ENCODE assay signal across 8 cellular contexts in genomic region chr13:78657699-78658629, GRCh38. TPM values are rescaled to one million over a fixed set of nuclear protein-coding genes. Genes with fewer than 3 reads are reported as not detected.
DNase-seq lines count a peak whose midpoint lies in the region; ATAC-seq and TF ChIP-seq lines count a peak whose summit lies in the region.

No MANE protein-coding gene starts in this region.

- intact Hi-C loops in esophagus muscularis mucosa (cut with DNase I): no loop called here

- peak; percentile 31 for ATAC-seq in GM18517 (IDR thresholded peaks at IDR 0.05; ENCODE audit: unreplicated experiment)
- peak; percentile 14 for ATAC-seq in HG03196 (IDR thresholded peaks at IDR 0.05; ENCODE audit: unreplicated experiment)
- no peak for ATAC-seq in HG02970 (IDR thresholded peaks at IDR 0.05; ENCODE audit: low FRiP score, unreplicated experiment)

- no peak for TF ChIP-seq EP300 in SK-N-SH (IDR thresholded peaks at IDR 0.05; ENCODE audit: borderline replicate concordance in 1 of 2, low read depth in 1 of 2, low read length in 1 of 2)
- no peak for TF ChIP-seq EP300 in esophagus muscularis mucosa (IDR thresholded peaks at IDR 0.05)

- H3K9me3 ChIP-seq in SK-N-SH (no peaks in the 10 kb centered on the region), esophagus muscularis mucosa (no peaks in the 10 kb centered on the region), neutrophil (no peaks in the 10 kb centered on the region)

- peak overlapping the region; percentile 62 to 88 for H3K27ac ChIP-seq in SK-N-SH (ENCODE audit: low read depth in 2 of 2, low read length in 1 of 2)
- H3K27ac ChIP-seq in esophagus muscularis mucosa (replicated peaks in 1 of 4): peak overlapping the region; percentile 80 to 85 (median 82)
- peak overlapping the region; percentile 66 for H3K27ac ChIP-seq in neutrophil

- H3K4me3 ChIP-seq in AG04449 (ENCODE audit: low read depth, low read length): peak overlapping the region; percentile 74
- peak overlapping the region; percentile 93 to 96 for H3K4me3 ChIP-seq in SK-N-SH (ENCODE audit: low read depth in 2 of 2, low read length in 1 of 2)
- H3K4me3 ChIP-seq in esophagus muscularis mucosa: peak overlapping the region; percentile 73 to 98 (median 93)
- peak overlapping the region; percentile 74 to 83 for H3K4me3 ChIP-seq in neutrophil (ENCODE audit: low read depth in 1 of 2, low read length in 1 of 2)

- no peak for TF ChIP-seq RAD21 in SK-N-SH (IDR thresholded peaks at IDR 0.05; ENCODE audit: low read length)

- no peaks in the 10 kb centered on the region for H3K9me2 ChIP-seq in SK-N-SH

- H4K20me1 ChIP-seq in SK-N-SH (ENCODE audit: insufficient read depth): peaks cover 12% of the 10 kb centered on the region; the same call in 1 of the 2 replicates

- TF ChIP-seq POLR2A in esophagus muscularis mucosa (IDR thresholded peaks at IDR 0.05; ENCODE audit: low read depth): no peak

- WGBS in SK-N-SH (ENCODE audit: low lambda C conversion rate): 16% methylated on average over 12 of the region's 12 CpGs
- 17% methylated on average over 12 of the region's 12 CpGs for whole genome bisulfite sequencing in esophagus muscularis mucosa

- CTCF ChIA-PET in AG04449 (lab: Yijun Ruan, JAX): no interaction called here
- CTCF ChIA-PET in SK-N-SH (lab: Yijun Ruan, JAX): no interaction called here

- H3K36me3 ChIP-seq in SK-N-SH (replicated peaks in 1 of 2; ENCODE audit: control insufficient read depth in 1 of 2, insufficient read depth in 2 of 2, low read length in 1 of 2) (peaks cover 0 to 6% of the 10 kb centered on the region in 2 experiments), esophagus muscularis mucosa (no peaks in the 10 kb centered on the region), neutrophil (peaks cover 3% of the 10 kb centered on the region)

- H3K9ac ChIP-seq in SK-N-SH: peak overlapping the region; percentile 78

- POLR2A ChIA-PET in AG04449 (lab: Yijun Ruan, JAX) (no interaction called here), SK-N-SH (lab: Yijun Ruan, JAX) (no interaction called here)

- TF ChIP-seq CTCF in AG04449 (IDR thresholded peaks at IDR 0.05; ENCODE audit: insufficient read depth, low read length, missing control alignments): no peak
- no peak for TF ChIP-seq CTCF in SK-N-SH (IDR thresholded peaks at IDR 0.05)
- no peak for TF ChIP-seq CTCF in esophagus muscularis mucosa (IDR thresholded peaks at IDR 0.05)
- TF ChIP-seq CTCF in neutrophil (IDR thresholded peaks at IDR 0.05): no peak

- H3K79me2 ChIP-seq in SK-N-SH (ENCODE audit: insufficient read depth): peaks cover 58% of the 10 kb centered on the region

- no peaks in the 10 kb centered on the region for H3F3A ChIP-seq in SK-N-SH (replicated peaks; ENCODE audit: insufficient read depth)

- H3K27me3 ChIP-seq in SK-N-SH (ENCODE audit: insufficient read depth) (no peaks in the 10 kb centered on the region), esophagus muscularis mucosa (no peaks in the 10 kb centered on the region), neutrophil (peaks cover 9% of the 10 kb centered on the region)

- DNase-seq in AG04449 (ENCODE audit: low read depth, low spot score) (no peak), SK-N-SH (peak; percentile 22), esophagus muscularis mucosa (ENCODE audit: extremely low spot score) (no peak)
- DNase-seq in activated CD4-positive, alpha-beta T cell treated with anti-CD3 and anti-CD28 coated beads for 1 hour: no peak

- H3K4me1 ChIP-seq in SK-N-SH (ENCODE audit: control insufficient read depth in 1 of 2, insufficient read depth in 2 of 2, low read depth in 1 of 2, low read length in 1 of 2) (peaks cover 0 to 7% of the 10 kb centered on the region in 2 experiments; a peak in 2 of 4 replicates), esophagus muscularis mucosa (peaks cover 21 to 49% (median 35%) of the 10 kb centered on the region in 4 donors), neutrophil (ENCODE audit: control insufficient read depth in 1 of 2, insufficient read depth in 1 of 2, low read depth in 1 of 2, low read length in 1 of 2) (peaks cover 20 to 23% of the 10 kb centered on the region in 2 experiments)

- H2AFZ ChIP-seq in SK-N-SH (ENCODE audit: low read depth): peak overlapping the region; percentile 98; the same call in 1 of the 2 replicates

- H3K4me2 ChIP-seq in SK-N-SH: peak overlapping the region; percentile 78

TF ChIP-seq in SK-N-SH, 30 proteins besides CTCF, POLR2A, EP300 and RAD21:
- TF ChIP-seq, protein P1, sequence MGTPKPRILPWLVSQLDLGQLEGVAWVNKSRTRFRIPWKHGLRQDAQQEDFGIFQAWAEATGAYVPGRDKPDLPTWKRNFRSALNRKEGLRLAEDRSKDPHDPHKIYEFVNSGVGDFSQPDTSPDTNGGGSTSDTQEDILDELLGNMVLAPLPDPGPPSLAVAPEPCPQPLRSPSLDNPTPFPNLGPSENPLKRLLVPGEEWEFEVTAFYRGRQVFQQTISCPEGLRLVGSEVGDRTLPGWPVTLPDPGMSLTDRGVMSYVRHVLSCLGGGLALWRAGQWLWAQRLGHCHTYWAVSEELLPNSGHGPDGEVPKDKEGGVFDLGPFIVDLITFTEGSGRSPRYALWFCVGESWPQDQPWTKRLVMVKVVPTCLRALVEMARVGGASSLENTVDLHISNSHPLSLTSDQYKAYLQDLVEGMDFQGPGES (IDR thresholded peaks at IDR 0.05; ENCODE audit: low read depth, low read length): no peak
- no peak for TF ChIP-seq CHD2 (IDR thresholded peaks at IDR 0.05; ENCODE audit: low read length, partially characterized antibody)
- no peak for TF ChIP-seq GABPA (IDR thresholded peaks at IDR 0.05; ENCODE audit: low read depth)
- TF ChIP-seq, protein P2, sequence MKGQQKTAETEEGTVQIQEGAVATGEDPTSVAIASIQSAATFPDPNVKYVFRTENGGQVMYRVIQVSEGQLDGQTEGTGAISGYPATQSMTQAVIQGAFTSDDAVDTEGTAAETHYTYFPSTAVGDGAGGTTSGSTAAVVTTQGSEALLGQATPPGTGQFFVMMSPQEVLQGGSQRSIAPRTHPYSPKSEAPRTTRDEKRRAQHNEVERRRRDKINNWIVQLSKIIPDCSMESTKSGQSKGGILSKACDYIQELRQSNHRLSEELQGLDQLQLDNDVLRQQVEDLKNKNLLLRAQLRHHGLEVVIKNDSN (IDR thresholded peaks at IDR 0.05; ENCODE audit: borderline replicate concordance, low read depth): no peak
- no peak for TF ChIP-seq POLR2AphosphoS5 (IDR thresholded peaks at IDR 0.05; ENCODE audit: low read depth, low read length)
- no peak for TF ChIP-seq NFIC (IDR thresholded peaks at IDR 0.05; ENCODE audit: borderline replicate concordance)

RNA-seq across cellular contexts. Expression of gene OBI1, which starts 1.0 kb away (rescaled TPM):
- 1.8 and 2.6 TPM in 2 replicates for polyA plus RNA-seq in SK-N-SH (2012; rRNA removed)
- polyA plus RNA-seq in SK-N-SH (2012; cell fraction: cytosol; rRNA removed): 3.1 and 3.5 TPM in 2 replicates
- 1.3 and 2.4 TPM in 2 replicates for polyA plus RNA-seq in SK-N-SH (2012; cell fraction: nucleus; rRNA removed)
- 10 to 100 TPM in 3 of 4 donors, 1 to 10 TPM in 1; 8.3 to 13.3 (median 10.5) TPM for total RNA-seq in esophagus muscularis mucosa

RNA-seq across cellular contexts. Expression of gene POU4F1, which starts 54.6 kb away (rescaled TPM):
- not detected in 2 replicates for polyA plus RNA-seq in SK-N-SH (2012; rRNA removed)
- polyA plus RNA-seq in SK-N-SH (2012; cell fraction: cytosol; rRNA removed): under 0.01 TPM in 1 of 2 replicates, not detected in the other
- 0.01 and 0.04 TPM in 2 replicates for polyA plus RNA-seq in SK-N-SH (2012; cell fraction: nucleus; rRNA removed)
- total RNA-seq in esophagus muscularis mucosa: not detected
